7 cellular contexts compared by ENCODE assay signal in genomic region chr5:132420706-132421272, GRCh38. TPM values are rescaled to one million over a fixed set of nuclear protein-coding genes. Genes with fewer than 3 reads are reported as not detected.
A peak's percentile ranks its signal among the peaks of the same experiment; 100 is the strongest.
DNase-seq lines count a peak whose midpoint lies in the region; ATAC-seq lines count a peak whose summit lies in the region.

No MANE protein-coding gene starts in this region.

- no peak for DNase-seq in activated CD8-positive, alpha-beta T cell treated with anti-CD3 and anti-CD28 coated beads, Interleukin-2, amount 10 ng/mL, durations not matched to agents 7 days and 5 days
- DNase-seq in lung microvascular endothelial cell (ENCODE audit: low read depth in 2 of 2), result peak; percentile 45 to 50
- no peak for DNase-seq in kidney glomerular epithelial cell (lab: John Stamatoyannopoulos, UW)
- no peak for DNase-seq in NCI-H1105 treated with DMSO at 0.1 percent for 48 hours (lab: John Stamatoyannopoulos, UW)
- DNase-seq in stimulated activated CD4-positive, alpha-beta T cell treated with anti-CD3 and anti-CD28 coated beads, Interleukin-4, amount 100 ng/mL, for 1 hour, result no peak

- H3K4me1 Mint-ChIP-seq in activated CD8-positive, alpha-beta T cell treated with anti-CD3 and anti-CD28 coated beads, Interleukin-2, amount 10 ng/mL, durations not matched to agents 7 days and 5 days (ENCODE audit: low read depth), result peaks cover 97% of the 10 kb centered on the region

- H3K27ac Mint-ChIP-seq in activated CD8-positive, alpha-beta T cell treated with anti-CD3 and anti-CD28 coated beads, Interleukin-2, amount 10 ng/mL, durations not matched to agents 7 days and 5 days, result peak overlapping the region; percentile 91

- no peaks in the 10 kb centered on the region for H3K27me3 Mint-ChIP-seq in activated CD8-positive, alpha-beta T cell treated with anti-CD3 and anti-CD28 coated beads, Interleukin-2, amount 10 ng/mL, durations not matched to agents 7 days and 5 days (ENCODE audit: low read depth)

- no peaks in the 10 kb centered on the region for H3K9me3 Mint-ChIP-seq in activated CD8-positive, alpha-beta T cell treated with anti-CD3 and anti-CD28 coated beads, Interleukin-2, amount 10 ng/mL, durations not matched to agents 7 days and 5 days (ENCODE audit: insufficient read depth)

- ATAC-seq in GM19023 (IDR thresholded peaks at IDR 0.05; ENCODE audit: unreplicated experiment) (peak; percentile 40), HG02981 (IDR thresholded peaks at IDR 0.05; ENCODE audit: unreplicated experiment) (peak; percentile 43)
- ATAC-seq in activated CD8-positive, alpha-beta T cell treated with anti-CD3 and anti-CD28 coated beads, Interleukin-2, amount 10 ng/mL, durations not matched to agents 7 days and 5 days, result peak; percentile 8

- H3K4me3 Mint-ChIP-seq in activated CD8-positive, alpha-beta T cell treated with anti-CD3 and anti-CD28 coated beads, Interleukin-2, amount 10 ng/mL, durations not matched to agents 7 days and 5 days, result peak overlapping the region; percentile 69

- CTCF ChIA-PET in activated CD8-positive, alpha-beta T cell treated with anti-CD3 and anti-CD28 coated beads, Interleukin-2, amount 10 ng/mL, durations not matched to agents 7 days and 5 days (lab: Charles Lee), result interaction anchor here (0.7 to 1.7 kb wide), 25 partner anchors 8 to 521 kb away, joined by 3 to 32 read pairs (median 9); partner anchors contain the start of gene IRF1

- peaks cover 82% of the 10 kb centered on the region for H3K36me3 Mint-ChIP-seq in activated CD8-positive, alpha-beta T cell treated with anti-CD3 and anti-CD28 coated beads, Interleukin-2, amount 10 ng/mL, durations not matched to agents 7 days and 5 days (ENCODE audit: low read depth)

- POLR2A ChIA-PET in activated CD8-positive, alpha-beta T cell treated with anti-CD3 and anti-CD28 coated beads, Interleukin-2, amount 10 ng/mL, durations not matched to agents 7 days and 5 days (lab: Charles Lee), result interaction anchor here (0.8 to 1.7 kb wide), 15 partner anchors 9 to 77 kb away, joined by 3 to 57 read pairs (median 7); partner anchors contain the start of gene IRF1

RNA-seq across cellular contexts. Expression of gene SLC22A5, which starts 51.3 kb away (rescaled TPM):
- total RNA-seq in activated CD8-positive, alpha-beta T cell treated with anti-CD3 and anti-CD28 coated beads, Interleukin-2, amount 10 ng/mL, durations not matched to agents 7 days and 5 days, result 1 to 10 TPM; 2.2 to 3.5 TPM
- total RNA-seq in lung microvascular endothelial cell, result 3.4 and 4.1 TPM in 2 replicates

Comparison
In these comparisons a context has a peak if more than half of its experiments do, and no peak if none do; other contexts are left out.
1. DNase-seq: peak in lung microvascular endothelial cell (2 of 2); none in activated CD8-positive, alpha-beta T cell treated with anti-CD3 and anti-CD28 coated beads, Interleukin-2, amount 10 ng/mL, durations not matched to agents 7 days and 5 days (single experiment), kidney glomerular epithelial cell (single experiment), NCI-H1105 treated with DMSO at 0.1 percent for 48 hours (single experiment) and stimulated activated CD4-positive, alpha-beta T cell treated with anti-CD3 and anti-CD28 coated beads, Interleukin-4, amount 100 ng/mL, for 1 hour (single experiment).
2. Peak in every context shown above with its lines, with median percentiles within 50 percentile points of each other: ATAC-seq.